ENCODE assay signal across 23 cellular contexts in genomic region chr7:22717760-22718159, GRCh38. TPM values are rescaled to one million over a fixed set of nuclear protein-coding genes. Genes with fewer than 3 reads are reported as not detected.
A peak's percentile ranks its signal among the peaks of the same experiment; 100 is the strongest.
DNase-seq lines count a peak whose midpoint lies in the region; FAIRE-seq and TF ChIP-seq lines count a peak whose summit lies in the region.
"Had no signal": no experiment of that assay in that cellular context is flagged by ENCODE, and none has a peak within 500 bp of the region (broad histone marks: within the 10 kb centered on the region; RNA-seq: fewer than 3 reads in every experiment).

No MANE protein-coding gene starts in this region.

- WGBS in esophagus squamous epithelium, 2 donors: 49 to 66% methylated on average over 7 of the region's 7 CpGs

- no peak for TF ChIP-seq CTCF in 22Rv1 (IDR thresholded peaks at IDR 0.05)
- TF ChIP-seq CTCF in RWPE1 (conservative IDR thresholded peaks at IDR 0.05; ENCODE audit: low read depth): no peak
- TF ChIP-seq CTCF in esophagus squamous epithelium (IDR thresholded peaks at IDR 0.05): no peak
- TF ChIP-seq CTCF in osteoblast (IDR thresholded peaks at IDR 0.05; ENCODE audit: extremely low read depth, low read depth, low read length): no peak

- H3K4me3 ChIP-seq in esophagus squamous epithelium (no peak overlapping the region), osteoblast (ENCODE audit: insufficient read depth, low read length) (peak overlapping the region; percentile 9)
- H3K4me3 ChIP-seq: hepatocyte, mucosa of descending colon, vagina had no signal

- no peak overlapping the region for H3K4me3 Mint-ChIP-seq in activated naive CD4-positive, alpha-beta T cell treated with anti-CD3 and anti-CD28 coated beads for 36 hours
- H3K4me3 Mint-ChIP-seq: activated CD8-positive, alpha-beta memory T cell treated with anti-CD3 and anti-CD28 coated beads, Interleukin-2, amount 10 ng/mL, durations not matched to agents 7 days and 5 days; CD4-positive, alpha-beta memory T cell; IgD-negative memory B cell had no signal

- FAIRE-seq in RCC 7860 (lab: Jason Lieb, UNC): no peak

- H3K27me3 ChIP-seq in esophagus squamous epithelium (no peaks in the 10 kb centered on the region), osteoblast (ENCODE audit: insufficient read depth, low read length) (no peaks in the 10 kb centered on the region)
- H3K27me3 ChIP-seq: hepatocyte, vagina had no signal

- no peaks in the 10 kb centered on the region for H4K20me1 ChIP-seq in osteoblast (ENCODE audit: insufficient read depth, low read length)

- H3K4me1 ChIP-seq in esophagus squamous epithelium: peaks cover 0 to 22% (median 5%) of the 10 kb centered on the region in 3 donors
- peaks cover 34% of the 10 kb centered on the region for H3K4me1 ChIP-seq in osteoblast (ENCODE audit: insufficient read depth, low read length)
- H3K4me1 ChIP-seq: vagina had no signal

- H3K36me3 Mint-ChIP-seq in activated naive CD4-positive, alpha-beta T cell treated with anti-CD3 and anti-CD28 coated beads for 36 hours (ENCODE audit: low read depth): no peaks in the 10 kb centered on the region
- H3K36me3 Mint-ChIP-seq: activated CD8-positive, alpha-beta memory T cell treated with anti-CD3 and anti-CD28 coated beads, Interleukin-2, amount 10 ng/mL, durations not matched to agents 7 days and 5 days; CD4-positive, alpha-beta memory T cell; IgD-negative memory B cell had no signal

- H3K79me2 ChIP-seq in osteoblast (ENCODE audit: insufficient read depth, low read length): no peaks in the 10 kb centered on the region
- H3K79me2 ChIP-seq: hepatocyte had no signal

- H3K27ac Mint-ChIP-seq in activated naive CD4-positive, alpha-beta T cell treated with anti-CD3 and anti-CD28 coated beads for 36 hours: no peak overlapping the region
- H3K27ac Mint-ChIP-seq: activated CD8-positive, alpha-beta memory T cell treated with anti-CD3 and anti-CD28 coated beads, Interleukin-2, amount 10 ng/mL, durations not matched to agents 7 days and 5 days; CD4-positive, alpha-beta memory T cell; IgD-negative memory B cell had no signal

- DNase-seq in RWPE1 (ENCODE audit: low spot score) (no peak), esophagus squamous epithelium (lab: John Stamatoyannopoulos, UW) (no peak), osteoblast (ENCODE audit: insufficient read length, low spot score, missing footprints) (peak; percentile 62), RCC 7860 (ENCODE audit: low spot score) (no peak), putamen (ENCODE audit: low spot score) (no peak), NCI-H1092 (lab: John Stamatoyannopoulos, UW) (no peak)
- no peak for DNase-seq in activated naive CD4-positive, alpha-beta T cell treated with anti-CD3 and anti-CD28 coated beads for 36 hours
- DNase-seq: activated CD4-positive, CD25-positive, alpha-beta regulatory T cell; activated CD8-positive, alpha-beta memory T cell treated with anti-CD3 and anti-CD28 coated beads, Interleukin-2, amount 10 ng/mL, durations not matched to agents 7 days and 5 days; activated gamma-delta T cell; CD4-positive, alpha-beta memory T cell; mucosa of descending colon; MV-4-11; NCI-H2081; NCI-H510A treated with DMSO at 0.1 percent for 48 hours; stimulated activated naive CD4-positive, alpha-beta T cell; T-helper 1 cell had no signal

- H3K4me2 ChIP-seq in osteoblast (ENCODE audit: insufficient read depth, low read length): peak overlapping the region; percentile 65
- H3K4me2 ChIP-seq: hepatocyte had no signal

- no peak for TF ChIP-seq POLR2A in esophagus squamous epithelium (IDR thresholded peaks at IDR 0.05)

- H3K36me3 ChIP-seq in esophagus squamous epithelium: no peaks in the 10 kb centered on the region
- H3K36me3 ChIP-seq in osteoblast (ENCODE audit: insufficient read depth, low read length): no peaks in the 10 kb centered on the region
- H3K36me3 ChIP-seq: vagina had no signal

- intact Hi-C loops in esophagus squamous epithelium (cut with DNase I): no loop called here
- intact Hi-C loops in activated naive CD4-positive, alpha-beta T cell treated with anti-CD3 and anti-CD28 coated beads for 36 hours (cut with micrococcal nuclease): no loop called here

- H3K27me3 Mint-ChIP-seq in activated naive CD4-positive, alpha-beta T cell treated with anti-CD3 and anti-CD28 coated beads for 36 hours (ENCODE audit: low read depth): no peaks in the 10 kb centered on the region
- H3K27me3 Mint-ChIP-seq: CD4-positive, alpha-beta memory T cell; IgD-negative memory B cell had no signal

- H2AFZ ChIP-seq in osteoblast (ENCODE audit: low read length): peak overlapping the region; percentile 39
- H2AFZ ChIP-seq: hepatocyte had no signal

- H3K9me3 ChIP-seq in esophagus squamous epithelium: no peaks in the 10 kb centered on the region
- no peaks in the 10 kb centered on the region for H3K9me3 ChIP-seq in osteoblast (ENCODE audit: low read depth, low read length)
- H3K9me3 ChIP-seq: mucosa of descending colon, vagina had no signal

- CTCF ChIA-PET in RWPE1 (lab: Yijun Ruan, JAX): interaction anchor here (0.6 kb wide), 1 partner anchor 155 kb away, joined by 3 read pairs; no protein-coding TSS in a partner anchor
- CTCF ChIA-PET in activated naive CD4-positive, alpha-beta T cell treated with anti-CD3 and anti-CD28 coated beads for 36 hours (lab: Charles Lee): interaction anchor here (1.1 kb wide), 1 partner anchor 45 kb away, joined by 3 read pairs; no protein-coding TSS in a partner anchor

- POLR2A ChIA-PET in RWPE1 (lab: Yijun Ruan, JAX; ENCODE audit: low non-redundant PET): no interaction called here

- H3K27ac ChIP-seq in 22Rv1 (peak overlapping the region; percentile 27), RWPE1 (peak overlapping the region; percentile 74), esophagus squamous epithelium (peak overlapping the region in 3 of 4 donors; percentile 27 to 68 (median 55)), osteoblast (ENCODE audit: low read depth, low read length) (peak overlapping the region; percentile 96)
- H3K27ac ChIP-seq: hepatocyte, vagina had no signal

- H3K4me1 Mint-ChIP-seq in activated naive CD4-positive, alpha-beta T cell treated with anti-CD3 and anti-CD28 coated beads for 36 hours (ENCODE audit: low read depth): peaks cover 5% of the 10 kb centered on the region

- H3K9me3 Mint-ChIP-seq in activated naive CD4-positive, alpha-beta T cell treated with anti-CD3 and anti-CD28 coated beads for 36 hours: no peaks in the 10 kb centered on the region
- H3K9me3 Mint-ChIP-seq: CD4-positive, alpha-beta memory T cell; IgD-negative memory B cell had no signal

RNA-seq across cellular contexts. Expression of gene IL6, which starts 9.2 kb away (rescaled TPM):
- total RNA-seq in esophagus squamous epithelium: under 1 TPM in 1 of 4 donors, not detected in 3; 0.95 TPM
- total RNA-seq in osteoblast: 37.4 and 52.8 TPM in 2 replicates
- total RNA-seq in activated naive CD4-positive, alpha-beta T cell treated with anti-CD3 and anti-CD28 coated beads for 36 hours: 1 to 10 TPM; 3.8 to 4.0 TPM
- total RNA-seq: A673; CD4-positive, alpha-beta memory T cell; esophagus mucosa had no signal

Comparison
In these comparisons a context has a peak if more than half of its experiments do, and no peak if none do; other contexts are left out.
1. H3K27ac ChIP-seq: peak in every context shown above with its lines; median percentile 96 in osteoblast; 74 in RWPE1; 55 in esophagus squamous epithelium; 27 in 22Rv1.